9 cellular contexts compared by ENCODE assay signal in genomic region chrX:18873189-18873791, GRCh38.
DNase-seq lines count a peak whose midpoint lies in the region; ATAC-seq, FAIRE-seq and TF ChIP-seq lines count a peak whose summit lies in the region.
"Had no signal": no experiment of that assay in that cellular context is flagged by ENCODE, and none has a peak within 500 bp of the region (broad histone marks: within the 10 kb centered on the region; RNA-seq: fewer than 3 reads in every experiment).

No MANE protein-coding gene starts in this region.

- H3K4me3 Mint-ChIP-seq in nephron progenitor cell, result no peak overlapping the region

- H2AFZ ChIP-seq in K562 (ENCODE audit: low read depth, low read length), result no peak overlapping the region

- no peak for TF ChIP-seq RAD21 in K562 (CRISPR knock-in tag; conservative IDR thresholded peaks at IDR 0.05 in 1 of 2, IDR thresholded peaks at IDR 0.05 in 1 of 2)

- no peaks in the 10 kb centered on the region for H3K4me1 Mint-ChIP-seq in nephron progenitor cell

- H3K79me2 ChIP-seq in K562 (ENCODE audit: control insufficient read depth, insufficient read depth, low read length), result no peaks in the 10 kb centered on the region

- no peak overlapping the region for H3K9ac ChIP-seq in K562 (ENCODE audit: insufficient read depth in 1 of 2, low read depth in 2 of 2, low read length in 2 of 2)

- WGBS in K562 (ENCODE audit: insufficient coverage, low coverage, missing lambda C conversion rate), result 2% methylated on average over 26 of the region's 27 CpGs

- no peaks in the 10 kb centered on the region for H3K36me3 ChIP-seq in K562 (ENCODE audit: control insufficient read depth, insufficient read depth, low read length)
- no peaks in the 10 kb centered on the region for H3K36me3 ChIP-seq in left lung
- H3K36me3 ChIP-seq in HAP-1 (replicated peaks), result no peaks in the 10 kb centered on the region

- peaks cover 9% of the 10 kb centered on the region for H3K27me3 Mint-ChIP-seq in nephron progenitor cell (ENCODE audit: low read depth, poor library complexity)

- ATAC-seq in K562 (no peak), left lung (peak; percentile 60), GM21529 (IDR thresholded peaks at IDR 0.05; ENCODE audit: unreplicated experiment) (no peak)

- H3K27ac ChIP-seq in AG04450 (ENCODE audit: low read depth, low read length) (no peak overlapping the region), K562 (ENCODE audit: extremely low read depth, low read depth, low read length) (no peak overlapping the region), left lung (no peak overlapping the region)

- no peaks in the 10 kb centered on the region for H3K9me1 ChIP-seq in K562 (ENCODE audit: control insufficient read depth, insufficient read depth, low read length)

- H3K4me1 ChIP-seq in K562 (replicated peaks in 1 of 2; ENCODE audit: control insufficient read depth in 2 of 2, insufficient read depth in 2 of 2, low read length in 2 of 2), result peaks cover 0 to 5% of the 10 kb centered on the region in 2 experiments; a peak in 2 of 5 replicates
- H3K4me1 ChIP-seq in left lung, result no peaks in the 10 kb centered on the region
- no peaks in the 10 kb centered on the region for H3K4me1 ChIP-seq in HAP-1

- FAIRE-seq in K562 (lab: Jason Lieb, UNC), result no peak

- intact Hi-C loops in K562 (cut with micrococcal nuclease) (no loop called here), left lung (cut with DNase I) (no loop called here)

- H3K27me3 ChIP-seq in AG04450 (ENCODE audit: control insufficient read depth, insufficient read depth, low read length) (no peaks in the 10 kb centered on the region), K562 (ENCODE audit: control insufficient read depth in 2 of 2, insufficient read depth in 2 of 2, low read length in 2 of 2) (peaks cover 11 to 42% of the 10 kb centered on the region in 2 experiments), left lung (no peaks in the 10 kb centered on the region), HAP-1 (ENCODE audit: low read depth) (no peaks in the 10 kb centered on the region)

- in situ Hi-C loops in K562 (cut with MboI) (no loop called here), HAP-1 (cut with MboI; ENCODE audit: low sequenced_read_pairs) (no loop called here)

- CTCF ChIA-PET in AG04450 (lab: Charles Lee) (interaction anchor here (0.6 kb wide), 1 partner anchor 9 kb away, joined by 3 read pairs; no protein-coding TSS in a partner anchor), K562 (lab: Yijun Ruan, JAX; ENCODE audit: low intra/inter-chr PET ratio) (no interaction called here)

- no peaks in the 10 kb centered on the region for H3K9me3 ChIP-seq in AG04450 (ENCODE audit: control insufficient read depth, insufficient read depth, low read length)
- no peaks in the 10 kb centered on the region for H3K9me3 ChIP-seq in K562 (replicated peaks; ENCODE audit: control insufficient read depth, insufficient read depth, low read depth, low read length)
- H3K9me3 ChIP-seq in left lung, result no peaks in the 10 kb centered on the region
- no peaks in the 10 kb centered on the region for H3K9me3 ChIP-seq in HAP-1

- POLR2A ChIA-PET in AG04450 (lab: Yijun Ruan, JAX), result no interaction called here
- POLR2A ChIA-PET in K562 (lab: Yijun Ruan, JAX), result interaction anchor here (0.8 kb wide), 1 partner anchor 14 kb away, joined by 5 read pairs; no protein-coding TSS in a partner anchor

- no peaks in the 10 kb centered on the region for H4K20me1 ChIP-seq in K562 (replicated peaks; ENCODE audit: control insufficient read depth, insufficient read depth, low read length)

- BruUV-seq in K562 (replicated peaks; lab: Mats Ljungman, UMichigan), result no TSS peak

- H3K9me3 Mint-ChIP-seq in nephron progenitor cell, result peaks cover 64% of the 10 kb centered on the region

- no peaks in the 10 kb centered on the region for H3K36me3 Mint-ChIP-seq in nephron progenitor cell (ENCODE audit: low read depth)

- DNase-seq in AG04450 (ENCODE audit: low read depth, low spot score) (no peak), LHCN-M2 (ENCODE audit: low read depth) (peak; percentile 82), K562 (ENCODE audit: extremely low read depth in 1 of 4, low spot score in 3 of 4) (no peak), left lung (no peak), HAP-1 (ENCODE audit: low spot score in 2 of 2) (no peak), nephron progenitor cell (no peak), DMS153 (lab: John Stamatoyannopoulos, UW) (no peak)
- DNase-seq: SIG-M5 had no signal

- TF ChIP-seq CTCF in AG04450 (IDR thresholded peaks at IDR 0.05; ENCODE audit: low read depth, low read length) (no peak), K562 (IDR thresholded peaks at IDR 0.05 in 2 of 3, conservative IDR thresholded peaks at IDR 0.05 in 1 of 3; ENCODE audit: insufficient read depth in 2 of 3, low read depth in 1 of 3, low read length in 3 of 3) (no peak), left lung (IDR thresholded peaks at IDR 0.05) (no peak), nephron progenitor cell (IDR thresholded peaks at IDR 0.05) (no peak)

- no peak for TF ChIP-seq EP300 in K562 (IDR thresholded peaks at IDR 0.05; ENCODE audit: low read length)

- H3K4me3 ChIP-seq in AG04450 (ENCODE audit: low read depth, low read length) (peak overlapping the region; percentile 25; the same call in 1 of the 2 replicates), K562 (no peak overlapping the region), left lung (no peak overlapping the region), HAP-1 (no peak overlapping the region)

- no peak for TF ChIP-seq POLR2A in K562 (conservative IDR thresholded peaks at IDR 0.05)

- H3K27ac Mint-ChIP-seq in nephron progenitor cell, result no peak overlapping the region

- H3K4me2 ChIP-seq in K562 (ENCODE audit: insufficient read depth, low read length), result no peak overlapping the region

TF ChIP-seq in K562, 482 proteins besides CTCF, POLR2A, EP300 and RAD21:
- TF ChIP-seq FOSL1 (tag; conservative IDR thresholded peaks at IDR 0.05), result peak; percentile 47
- TF ChIP-seq KDM1A (IDR thresholded peaks at IDR 0.05), result peak; percentile 69 to 77; a peak in 3 of 4 replicates
- peak in 1 of 2 experiments; percentile 28; a peak in 1 of 4 replicates for TF ChIP-seq RCOR1 (IDR thresholded peaks at IDR 0.05; ENCODE audit: borderline replicate concordance in 1 of 2, low read depth in 2 of 2, low read length in 2 of 2)
- TF ChIP-seq ZBTB17 (CRISPR knock-in tag; IDR thresholded peaks at IDR 0.05), result no peak
